ENCODE assay signal across 1 cellular context in genomic region chr2:176001903-176002683, GRCh38.
TF ChIP-seq lines count a peak whose summit lies in the region.

TSS of gene LNPK (minus strand) at chr2:176002267. CDS start at chr2:175995584, 6,683 bp downstream.

TF ChIP-seq in SK-N-SH, 30 proteins besides CTCF, POLR2A, EP300 and RAD21 (continued from another document):
- TF ChIP-seq USF2 (IDR thresholded peaks at IDR 0.05; ENCODE audit: borderline replicate concordance, low read depth, low read length) (peak; percentile 84), SIN3A (IDR thresholded peaks at IDR 0.05; ENCODE audit: borderline replicate concordance, low read depth, low read length) (peak; percentile 83), USF1 (IDR thresholded peaks at IDR 0.05; ENCODE audit: borderline replicate concordance, low read depth) (peak; percentile 99), RXRA (IDR thresholded peaks at IDR 0.05; ENCODE audit: borderline replicate concordance, low read depth) (no peak), GABPA (IDR thresholded peaks at IDR 0.05; ENCODE audit: low read depth) (no peak), MAX (IDR thresholded peaks at IDR 0.05; ENCODE audit: low read depth) (peak; percentile 79)
